8 cellular contexts compared by ENCODE assay signal in the genomic region with DNA sequence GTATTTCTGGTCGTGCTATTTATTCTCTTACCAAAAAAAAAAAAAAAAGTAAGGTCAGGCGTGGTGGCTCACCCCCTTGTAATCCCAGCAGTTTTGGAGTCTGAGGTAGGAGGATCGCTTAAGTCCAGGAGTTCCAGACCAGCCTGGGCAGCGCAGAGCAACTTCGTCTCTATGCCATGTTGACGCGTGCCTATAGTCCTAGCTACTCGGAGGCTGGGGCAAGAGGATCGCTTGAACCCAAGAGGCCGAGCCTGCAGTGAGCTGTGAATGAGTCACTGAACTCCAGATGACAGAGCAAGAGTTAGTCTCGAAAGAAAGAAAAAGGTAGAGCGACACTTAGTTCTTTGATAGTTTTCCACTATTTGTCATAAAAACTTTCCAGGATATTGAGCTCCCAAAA.
DNase-seq lines count a peak whose midpoint lies in the region; ATAC-seq and TF ChIP-seq lines count a peak whose summit lies in the region.

No MANE protein-coding gene starts in this region.

- H3K4me2 ChIP-seq in Loucy (ENCODE audit: low read depth, low read length, poor library complexity, severe bottlenecking): peak overlapping the region; percentile 69

- H3K4me3 Mint-ChIP-seq in nephron: peak overlapping the region; percentile 93 to 95 (median 95)

- H4K20me1 ChIP-seq in Loucy (ENCODE audit: insufficient read depth, low read length, poor library complexity, severe bottlenecking): peaks cover 28% of the 10 kb centered on the region

- H3K27me3 ChIP-seq in Loucy (ENCODE audit: insufficient read depth, low read length, poor library complexity, severe bottlenecking) (no peaks in the 10 kb centered on the region), adipocyte (replicated peaks; ENCODE audit: control insufficient read depth, insufficient read depth, low read length) (no peaks in the 10 kb centered on the region)

- H3K4me1 Mint-ChIP-seq in nephron: peaks cover 29% of the 10 kb centered on the region

- peak overlapping the region; percentile 80 for H3K4me3 ChIP-seq in Loucy (ENCODE audit: low read length, poor library complexity, severe bottlenecking)
- H3K4me3 ChIP-seq in adipocyte (ENCODE audit: low read length): peak overlapping the region; percentile 91

- TF ChIP-seq CTCF in 22Rv1 (IDR thresholded peaks at IDR 0.05) (no peak), Loucy (conservative IDR thresholded peaks at IDR 0.05; ENCODE audit: low read length) (no peak), nephron (IDR thresholded peaks at IDR 0.05; ENCODE audit: unreplicated experiment in 3 of 3) (no peak), GM10266 (IDR thresholded peaks at IDR 0.05; ENCODE audit: control insufficient read depth, insufficient read depth, low read depth, missing control alignments) (no peak)

- DNase-seq in adipocyte (ENCODE audit: low read depth) (no peak), GM19238 (ENCODE audit: insufficient read length, low spot score) (no peak), HUDEP-2 (lab: John Stamatoyannopoulos, UW; ENCODE audit: unreplicated experiment in 76 of 76) (no peak), GM10266 (ENCODE audit: extremely low spot score) (no peak)

- H3K36me3 ChIP-seq in Loucy (ENCODE audit: insufficient read depth, low read length) (no peaks in the 10 kb centered on the region), adipocyte (ENCODE audit: control insufficient read depth, insufficient read depth, low read length, severe bottlenecking) (no peaks in the 10 kb centered on the region)

- H3K27ac Mint-ChIP-seq in nephron: peak overlapping the region; percentile 95 to 98 (median 96)

- no peaks in the 10 kb centered on the region for H3K36me3 Mint-ChIP-seq in nephron (ENCODE audit: low read depth)

- H2AFZ ChIP-seq in Loucy (ENCODE audit: low read length): peak overlapping the region; percentile 95

- no peaks in the 10 kb centered on the region for H3K9me2 ChIP-seq in Loucy (replicated peaks; ENCODE audit: low read depth, low read length)

- no peaks in the 10 kb centered on the region for H3F3A ChIP-seq in Loucy (ENCODE audit: low read depth)

- H3K9me3 ChIP-seq in Loucy (ENCODE audit: insufficient read depth, low read depth, low read length) (no peaks in the 10 kb centered on the region), adipocyte (ENCODE audit: control insufficient read depth, low read length) (no peaks in the 10 kb centered on the region)

- no peaks in the 10 kb centered on the region for H3K9me3 Mint-ChIP-seq in nephron

- peaks cover 31% of the 10 kb centered on the region for H3K79me2 ChIP-seq in Loucy (ENCODE audit: insufficient read depth, low read length)

- ATAC-seq in GM18517 (IDR thresholded peaks at IDR 0.05; ENCODE audit: unreplicated experiment): no peak

- peaks cover 27% of the 10 kb centered on the region for H3K4me1 ChIP-seq in Loucy (ENCODE audit: insufficient read depth, low read length, poor library complexity, severe bottlenecking)
- peaks cover 17% of the 10 kb centered on the region for H3K4me1 ChIP-seq in adipocyte (ENCODE audit: control insufficient read depth, insufficient read depth, low read length)

- H3K9ac ChIP-seq in Loucy (ENCODE audit: low read depth, low read length, poor library complexity, severe bottlenecking): peak overlapping the region; percentile 74
- peak overlapping the region; percentile 93 for H3K9ac ChIP-seq in adipocyte (ENCODE audit: low read length)

- peak overlapping the region; percentile 88 for H3K27ac ChIP-seq in 22Rv1

- peaks cover 3% of the 10 kb centered on the region for H3K27me3 Mint-ChIP-seq in nephron (ENCODE audit: low read depth)
